1 cellular context compared by ENCODE assay signal in the genomic region with DNA sequence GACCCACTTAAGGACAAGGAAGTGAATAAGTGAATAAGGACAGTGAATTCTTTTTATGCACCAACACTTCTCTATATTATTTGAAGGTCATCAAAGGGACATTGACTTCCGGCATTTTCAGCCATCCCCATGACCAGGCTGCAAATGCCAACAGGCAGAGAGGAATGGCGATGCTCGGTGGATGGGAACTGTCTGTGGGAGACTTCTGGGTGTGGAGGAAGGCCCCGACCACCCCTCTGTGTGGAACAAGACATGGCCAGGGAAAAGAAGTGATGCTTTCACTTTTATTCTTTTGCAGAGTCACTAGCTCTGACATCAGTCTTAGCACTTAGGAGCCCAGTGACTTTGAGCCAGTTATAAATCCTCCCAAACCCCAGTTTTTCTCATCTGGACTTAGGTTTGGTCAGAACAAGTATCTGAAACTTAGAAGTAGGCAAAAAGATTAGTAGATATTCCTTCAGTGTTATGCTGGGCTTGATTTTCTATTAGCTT.
TF ChIP-seq lines count a peak whose summit lies in the region.

No MANE protein-coding gene starts in this region.

TF ChIP-seq in endothelial cell of umbilical vein, 7 proteins besides CTCF, POLR2A, EP300 and RAD21 (continued from another document):
- TF ChIP-seq POLR2AphosphoS5 (IDR thresholded peaks at IDR 0.05; ENCODE audit: insufficient read depth, low read depth, low read length) = no peak
- no peak for TF ChIP-seq MAX (IDR thresholded peaks at IDR 0.05; ENCODE audit: insufficient read depth, insufficient read length)
- TF ChIP-seq MYC (IDR thresholded peaks at IDR 0.05; ENCODE audit: low read depth, low read length) = no peak
